8 cellular contexts compared by ENCODE assay signal in genomic region chr5:123937230-123937629, GRCh38.
DNase-seq lines count a peak whose midpoint lies in the region; ATAC-seq, FAIRE-seq and TF ChIP-seq lines count a peak whose summit lies in the region.

No MANE protein-coding gene starts in this region.

- ATAC-seq in Panc1 (peak; percentile 80), GM19467 (IDR thresholded peaks at IDR 0.05; ENCODE audit: unreplicated experiment) (no peak), GM21390 (IDR thresholded peaks at IDR 0.05; ENCODE audit: unreplicated experiment) (no peak)

- peak; percentile 95 for FAIRE-seq in H54 (lab: Jason Lieb, UNC)

- no peak for TF ChIP-seq POLR2A in H54 (IDR thresholded peaks at IDR 0.05; ENCODE audit: low read depth, low read length)
- TF ChIP-seq POLR2A in esophagus muscularis mucosa (IDR thresholded peaks at IDR 0.05; ENCODE audit: low read depth), result no peak
- no peak for TF ChIP-seq POLR2A in prostate gland (IDR thresholded peaks at IDR 0.05)

- WGBS in esophagus muscularis mucosa, result 63% methylated on average over 6 of the region's 6 CpGs
- WGBS in prostate gland, result 74% methylated on average over 6 of the region's 6 CpGs

- TF ChIP-seq EP300 in esophagus muscularis mucosa (IDR thresholded peaks at IDR 0.05), result no peak

- H3K9me3 ChIP-seq in Panc1 (ENCODE audit: control insufficient read depth, insufficient read depth, low read depth, low read length) (peaks cover 10% of the 10 kb centered on the region; the same call in 1 of the 2 replicates), esophagus muscularis mucosa (peaks cover 0 to 21% (median 7%) of the 10 kb centered on the region in 4 donors), prostate gland (peaks cover 4% of the 10 kb centered on the region)

- H3K4me3 ChIP-seq in AG10803 (ENCODE audit: low read length), result no peak overlapping the region
- no peak overlapping the region for H3K4me3 ChIP-seq in Panc1 (ENCODE audit: low read depth in 2 of 2, low read length in 2 of 2)
- no peak overlapping the region for H3K4me3 ChIP-seq in esophagus muscularis mucosa
- H3K4me3 ChIP-seq in prostate gland, result no peak overlapping the region

- DNase-seq in AG10803 (ENCODE audit: low read depth) (peak; percentile 58), H54 (ENCODE audit: insufficient read length, low spot score) (no peak), Panc1 (ENCODE audit: low read depth, low spot score) (no peak), esophagus muscularis mucosa (ENCODE audit: extremely low spot score) (no peak), prostate gland (ENCODE audit: low spot score) (peak; percentile 29), OCI-M2 (lab: John Stamatoyannopoulos, UW; ENCODE audit: unreplicated experiment) (no peak)

- BruUV-seq in Panc1 (replicated peaks; lab: Mats Ljungman, UMichigan), result no TSS peak

- H3K36me3 ChIP-seq in Panc1 (ENCODE audit: control insufficient read depth, insufficient read depth, low read length) (no peaks in the 10 kb centered on the region), esophagus muscularis mucosa (no peaks in the 10 kb centered on the region), prostate gland (no peaks in the 10 kb centered on the region)

- H3K27me3 ChIP-seq in Panc1 (ENCODE audit: control insufficient read depth, insufficient read depth, low read length) (no peaks in the 10 kb centered on the region), esophagus muscularis mucosa (no peaks in the 10 kb centered on the region), prostate gland (replicated peaks; ENCODE audit: insufficient read depth) (no peaks in the 10 kb centered on the region)

- intact Hi-C loops in Panc1 (cut with micrococcal nuclease; ENCODE audit: unreplicated experiment) (loop anchor here (5.0 kb wide), 2 partner anchors 265 to 1475 kb away; no protein-coding TSS in a partner anchor), esophagus muscularis mucosa (cut with DNase I) (no loop called here), prostate gland (cut with DNase I) (no loop called here)

- POLR2A ChIA-PET in Panc1 (lab: Charles Lee), result no interaction called here

- H3K4me1 ChIP-seq in Panc1 (ENCODE audit: control insufficient read depth, insufficient read depth, low read length), result no peaks in the 10 kb centered on the region
- peaks cover 0 to 6% (median 0%) of the 10 kb centered on the region in 4 donors for H3K4me1 ChIP-seq in esophagus muscularis mucosa
- H3K4me1 ChIP-seq in prostate gland (replicated peaks), result no peaks in the 10 kb centered on the region

- TF ChIP-seq CTCF in AG10803 (conservative IDR thresholded peaks at IDR 0.05; ENCODE audit: low read length), result peak; percentile 60
- TF ChIP-seq CTCF in Panc1 (IDR thresholded peaks at IDR 0.05), result peak; percentile 66
- peak; percentile 66 to 76 (median 70) for TF ChIP-seq CTCF in esophagus muscularis mucosa (IDR thresholded peaks at IDR 0.05)
- TF ChIP-seq CTCF in prostate gland (IDR thresholded peaks at IDR 0.05), result peak; percentile 12 to 57 (median 50)

- in situ Hi-C loops in Panc1 (cut with HindIII; ENCODE audit: low pct_unique_long_range_greater_than_20kb, low sequenced_read_pairs), result no loop called here

- CTCF ChIA-PET in Panc1 (lab: Charles Lee), result no interaction called here

- peak overlapping the region; percentile 73 for H3K27ac ChIP-seq in Panc1 (ENCODE audit: low read length)
- H3K27ac ChIP-seq in esophagus muscularis mucosa (replicated peaks in 1 of 4), result no peak overlapping the region
- H3K27ac ChIP-seq in prostate gland, result no peak overlapping the region

Comparison
In these comparisons a context has a peak if more than half of its experiments do, and no peak if none do; other contexts are left out.
1. DNase-seq: peak in AG10803 (single experiment) and prostate gland (single experiment); none in H54 (single experiment), Panc1 (single experiment), esophagus muscularis mucosa (single experiment) and OCI-M2 (single experiment).
2. Peak in every context shown above with its lines, with median percentiles within 50 percentile points of each other: CTCF ChIP-seq.